In the genomic region with DNA sequence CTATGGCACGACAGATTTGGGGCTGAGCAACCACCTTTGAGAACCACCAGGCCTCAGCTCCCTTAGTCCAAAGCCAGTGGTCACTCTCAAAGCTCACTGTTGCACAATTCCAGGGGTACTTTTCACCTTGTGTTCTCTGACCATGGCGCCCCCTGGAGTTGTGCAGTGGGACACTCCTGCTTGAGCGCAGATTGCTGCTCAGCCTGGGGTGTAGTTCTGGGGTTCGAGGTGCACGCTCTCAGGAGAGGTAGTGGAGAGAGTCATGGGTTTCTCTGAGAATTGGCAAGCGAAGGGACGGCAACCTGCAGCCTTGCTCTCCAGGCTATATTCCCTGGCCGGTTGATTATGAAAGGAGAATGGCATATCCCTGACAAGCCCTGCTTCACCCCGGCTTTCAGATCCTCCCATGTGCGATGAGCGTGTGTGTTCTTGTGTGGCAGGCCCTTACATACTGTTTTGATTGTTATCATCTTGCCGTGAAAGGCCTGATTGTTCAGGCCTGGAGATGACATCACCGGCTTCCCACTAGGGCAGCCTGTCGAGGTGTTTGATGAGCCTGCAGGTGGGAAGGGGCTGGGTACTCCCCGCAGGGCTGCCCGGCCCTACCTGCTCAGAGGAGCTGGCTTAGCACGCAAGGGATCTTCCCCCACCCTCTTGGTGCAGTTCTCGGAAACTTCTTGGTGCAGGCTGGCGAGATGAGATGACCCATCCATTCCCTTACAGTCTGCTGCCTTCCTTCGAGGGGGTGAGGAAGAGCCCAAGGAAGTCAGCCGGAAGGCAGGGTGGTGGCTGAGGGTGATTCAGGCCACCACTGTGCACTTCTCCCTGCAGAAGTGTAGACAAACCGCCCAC, we compare ENCODE assay signal across 1 cellular context.
A peak's percentile ranks its signal among the peaks of the same experiment; 100 is the strongest.
TF ChIP-seq lines count a peak whose summit lies in the region.

No MANE protein-coding gene starts in this region.

TF ChIP-seq in HepG2, 621 proteins besides CTCF, POLR2A, EP300 and RAD21 (continued from another document and continues in another):
- TF ChIP-seq NR2F6 (IDR thresholded peaks at IDR 0.05) (peak; percentile 41; the same call in 1 of the 2 replicates), NR2F6 (CRISPR knock-in tag; IDR thresholded peaks at IDR 0.05) (peak; percentile 80), ZNF264 (CRISPR knock-in tag; IDR thresholded peaks at IDR 0.05) (0 out of 2 replicates have a peak, but pooled peaks have one; percentile 33), HDAC1 (CRISPR knock-in tag; IDR thresholded peaks at IDR 0.05) (peak; percentile 66; the same call in 1 of the 2 replicates), HMG20A (CRISPR knock-in tag; IDR thresholded peaks at IDR 0.05; ENCODE audit: borderline replicate concordance) (peak; percentile 85; the same call in 1 of the 2 replicates), RFX5 (IDR thresholded peaks at IDR 0.05; ENCODE audit: low read depth, low read length) (no peak), FOXA3 (CRISPR knock-in tag; IDR thresholded peaks at IDR 0.05) (peak; percentile 81), IKZF4 (CRISPR knock-in tag; IDR thresholded peaks at IDR 0.05; ENCODE audit: borderline replicate concordance, low read depth, not compliant biosample characterization) (no peak), KDM4B (CRISPR knock-in tag; IDR thresholded peaks at IDR 0.05) (peak; percentile 26; the same call in 1 of the 2 replicates), ZNF331 (CRISPR knock-in tag; IDR thresholded peaks at IDR 0.05) (peak; percentile 79), KMT2B (CRISPR knock-in tag; IDR thresholded peaks at IDR 0.05) (0 out of 2 replicates have a peak, but pooled peaks have one; percentile 30), ZNF343 (CRISPR knock-in tag; IDR thresholded peaks at IDR 0.05) (peak; percentile 99), ZNF430 (CRISPR knock-in tag; IDR thresholded peaks at IDR 0.05) (0 out of 2 replicates have a peak, but pooled peaks have one; percentile 42), DMAP1 (CRISPR knock-in tag; IDR thresholded peaks at IDR 0.05) (peak; percentile 64), ZNF557 (CRISPR knock-in tag; IDR thresholded peaks at IDR 0.05) (no peak), SAP130 (CRISPR knock-in tag; IDR thresholded peaks at IDR 0.05; ENCODE audit: low read depth) (peak; percentile 95), ISL2 (CRISPR knock-in tag; IDR thresholded peaks at IDR 0.05) (peak; percentile 72), MED13 (CRISPR knock-in tag; IDR thresholded peaks at IDR 0.05) (no peak), PHF21A (CRISPR knock-in tag; IDR thresholded peaks at IDR 0.05) (peak; percentile 58), ADNP (CRISPR knock-in tag; IDR thresholded peaks at IDR 0.05) (peak; percentile 95; the same call in 1 of the 2 replicates), ZSCAN22 (CRISPR knock-in tag; IDR thresholded peaks at IDR 0.05) (0 out of 2 replicates have a peak, but pooled peaks have one; percentile 54), KAT8 (CRISPR knock-in tag; IDR thresholded peaks at IDR 0.05) (peak; percentile 47; the same call in 1 of the 2 replicates), GATA4 (IDR thresholded peaks at IDR 0.05; ENCODE audit: borderline replicate concordance, low read depth) (peak; percentile 55; the same call in 1 of the 2 replicates), ZNF431 (CRISPR knock-in tag; IDR thresholded peaks at IDR 0.05; ENCODE audit: borderline replicate concordance, low read depth) (no peak), ZNF703 (CRISPR knock-in tag; IDR thresholded peaks at IDR 0.05; ENCODE audit: borderline replicate concordance) (no peak), ZBTB7B (CRISPR knock-in tag; IDR thresholded peaks at IDR 0.05) (peak; percentile 56; the same call in 1 of the 2 replicates), THYN1 (CRISPR knock-in tag; IDR thresholded peaks at IDR 0.05; ENCODE audit: borderline replicate concordance, low read depth) (no peak)
- TF ChIP-seq, protein P1, sequence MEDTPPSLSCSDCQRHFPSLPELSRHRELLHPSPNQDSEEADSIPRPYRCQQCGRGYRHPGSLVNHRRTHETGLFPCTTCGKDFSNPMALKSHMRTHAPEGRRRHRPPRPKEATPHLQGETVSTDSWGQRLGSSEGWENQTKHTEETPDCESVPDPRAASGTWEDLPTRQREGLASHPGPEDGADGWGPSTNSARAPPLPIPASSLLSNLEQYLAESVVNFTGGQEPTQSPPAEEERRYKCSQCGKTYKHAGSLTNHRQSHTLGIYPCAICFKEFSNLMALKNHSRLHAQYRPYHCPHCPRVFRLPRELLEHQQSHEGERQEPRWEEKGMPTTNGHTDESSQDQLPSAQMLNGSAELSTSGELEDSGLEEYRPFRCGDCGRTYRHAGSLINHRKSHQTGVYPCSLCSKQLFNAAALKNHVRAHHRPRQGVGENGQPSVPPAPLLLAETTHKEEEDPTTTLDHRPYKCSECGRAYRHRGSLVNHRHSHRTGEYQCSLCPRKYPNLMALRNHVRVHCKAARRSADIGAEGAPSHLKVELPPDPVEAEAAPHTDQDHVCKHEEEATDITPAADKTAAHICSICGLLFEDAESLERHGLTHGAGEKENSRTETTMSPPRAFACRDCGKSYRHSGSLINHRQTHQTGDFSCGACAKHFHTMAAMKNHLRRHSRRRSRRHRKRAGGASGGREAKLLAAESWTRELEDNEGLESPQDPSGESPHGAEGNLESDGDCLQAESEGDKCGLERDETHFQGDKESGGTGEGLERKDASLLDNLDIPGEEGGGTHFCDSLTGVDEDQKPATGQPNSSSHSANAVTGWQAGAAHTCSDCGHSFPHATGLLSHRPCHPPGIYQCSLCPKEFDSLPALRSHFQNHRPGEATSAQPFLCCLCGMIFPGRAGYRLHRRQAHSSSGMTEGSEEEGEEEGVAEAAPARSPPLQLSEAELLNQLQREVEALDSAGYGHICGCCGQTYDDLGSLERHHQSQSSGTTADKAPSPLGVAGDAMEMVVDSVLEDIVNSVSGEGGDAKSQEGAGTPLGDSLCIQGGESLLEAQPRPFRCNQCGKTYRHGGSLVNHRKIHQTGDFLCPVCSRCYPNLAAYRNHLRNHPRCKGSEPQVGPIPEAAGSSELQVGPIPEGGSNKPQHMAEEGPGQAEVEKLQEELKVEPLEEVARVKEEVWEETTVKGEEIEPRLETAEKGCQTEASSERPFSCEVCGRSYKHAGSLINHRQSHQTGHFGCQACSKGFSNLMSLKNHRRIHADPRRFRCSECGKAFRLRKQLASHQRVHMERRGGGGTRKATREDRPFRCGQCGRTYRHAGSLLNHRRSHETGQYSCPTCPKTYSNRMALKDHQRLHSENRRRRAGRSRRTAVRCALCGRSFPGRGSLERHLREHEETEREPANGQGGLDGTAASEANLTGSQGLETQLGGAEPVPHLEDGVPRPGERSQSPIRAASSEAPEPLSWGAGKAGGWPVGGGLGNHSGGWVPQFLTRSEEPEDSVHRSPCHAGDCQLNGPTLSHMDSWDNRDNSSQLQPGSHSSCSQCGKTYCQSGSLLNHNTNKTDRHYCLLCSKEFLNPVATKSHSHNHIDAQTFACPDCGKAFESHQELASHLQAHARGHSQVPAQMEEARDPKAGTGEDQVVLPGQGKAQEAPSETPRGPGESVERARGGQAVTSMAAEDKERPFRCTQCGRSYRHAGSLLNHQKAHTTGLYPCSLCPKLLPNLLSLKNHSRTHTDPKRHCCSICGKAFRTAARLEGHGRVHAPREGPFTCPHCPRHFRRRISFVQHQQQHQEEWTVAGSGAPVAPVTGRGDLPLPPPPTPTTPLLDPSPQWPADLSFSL (CRISPR knock-in tag; IDR thresholded peaks at IDR 0.05) = peak; percentile 26; the same call in 1 of the 2 replicates
- TF ChIP-seq, protein P2, sequence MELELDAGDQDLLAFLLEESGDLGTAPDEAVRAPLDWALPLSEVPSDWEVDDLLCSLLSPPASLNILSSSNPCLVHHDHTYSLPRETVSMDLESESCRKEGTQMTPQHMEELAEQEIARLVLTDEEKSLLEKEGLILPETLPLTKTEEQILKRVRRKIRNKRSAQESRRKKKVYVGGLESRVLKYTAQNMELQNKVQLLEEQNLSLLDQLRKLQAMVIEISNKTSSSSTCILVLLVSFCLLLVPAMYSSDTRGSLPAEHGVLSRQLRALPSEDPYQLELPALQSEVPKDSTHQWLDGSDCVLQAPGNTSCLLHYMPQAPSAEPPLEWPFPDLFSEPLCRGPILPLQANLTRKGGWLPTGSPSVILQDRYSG (CRISPR knock-in tag; IDR thresholded peaks at IDR 0.05) = 0 out of 2 replicates have a peak, but pooled peaks have one; percentile 55
- TF ChIP-seq, protein P3, sequence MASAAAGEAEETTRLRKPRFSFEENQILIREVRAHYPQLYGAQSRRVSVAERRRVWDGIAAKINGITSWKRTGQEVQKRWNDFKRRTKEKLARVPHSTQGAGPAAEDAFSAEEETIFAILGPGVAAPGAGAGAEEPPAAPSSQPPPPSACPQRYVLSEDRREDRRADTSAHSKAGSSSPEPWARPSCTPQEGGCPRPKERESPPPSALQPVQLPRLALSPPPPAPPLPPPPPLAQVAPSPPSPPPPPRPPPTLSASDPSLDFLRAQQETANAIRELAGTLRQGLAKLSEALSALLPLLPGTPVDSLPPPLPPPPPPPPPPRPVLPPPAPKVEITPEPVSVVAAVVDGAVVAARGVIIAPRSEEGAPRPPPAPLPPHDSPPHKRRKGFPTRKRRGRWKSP (CRISPR knock-in tag; IDR thresholded peaks at IDR 0.05) = peak; percentile 79; the same call in 1 of the 2 replicates
- TF ChIP-seq, protein P4, sequence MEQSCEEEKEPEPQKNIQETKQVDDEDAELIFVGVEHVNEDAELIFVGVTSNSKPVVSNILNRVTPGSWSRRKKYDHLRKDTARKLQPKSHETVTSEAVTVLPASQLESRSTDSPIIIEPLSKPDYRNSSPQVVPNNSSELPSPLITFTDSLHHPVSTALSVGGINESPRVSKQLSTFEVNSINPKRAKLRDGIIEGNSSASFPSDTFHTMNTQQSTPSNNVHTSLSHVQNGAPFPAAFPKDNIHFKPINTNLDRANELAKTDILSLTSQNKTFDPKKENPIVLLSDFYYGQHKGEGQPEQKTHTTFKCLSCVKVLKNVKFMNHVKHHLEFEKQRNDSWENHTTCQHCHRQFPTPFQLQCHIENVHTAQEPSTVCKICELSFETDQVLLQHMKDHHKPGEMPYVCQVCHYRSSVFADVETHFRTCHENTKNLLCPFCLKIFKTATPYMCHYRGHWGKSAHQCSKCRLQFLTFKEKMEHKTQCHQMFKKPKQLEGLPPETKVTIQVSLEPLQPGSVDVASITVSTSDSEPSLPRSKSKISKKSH (CRISPR knock-in tag; IDR thresholded peaks at IDR 0.05; ENCODE audit: borderline replicate concordance) = peak; percentile 65; the same call in 1 of the 2 replicates
- TF ChIP-seq, protein P5, sequence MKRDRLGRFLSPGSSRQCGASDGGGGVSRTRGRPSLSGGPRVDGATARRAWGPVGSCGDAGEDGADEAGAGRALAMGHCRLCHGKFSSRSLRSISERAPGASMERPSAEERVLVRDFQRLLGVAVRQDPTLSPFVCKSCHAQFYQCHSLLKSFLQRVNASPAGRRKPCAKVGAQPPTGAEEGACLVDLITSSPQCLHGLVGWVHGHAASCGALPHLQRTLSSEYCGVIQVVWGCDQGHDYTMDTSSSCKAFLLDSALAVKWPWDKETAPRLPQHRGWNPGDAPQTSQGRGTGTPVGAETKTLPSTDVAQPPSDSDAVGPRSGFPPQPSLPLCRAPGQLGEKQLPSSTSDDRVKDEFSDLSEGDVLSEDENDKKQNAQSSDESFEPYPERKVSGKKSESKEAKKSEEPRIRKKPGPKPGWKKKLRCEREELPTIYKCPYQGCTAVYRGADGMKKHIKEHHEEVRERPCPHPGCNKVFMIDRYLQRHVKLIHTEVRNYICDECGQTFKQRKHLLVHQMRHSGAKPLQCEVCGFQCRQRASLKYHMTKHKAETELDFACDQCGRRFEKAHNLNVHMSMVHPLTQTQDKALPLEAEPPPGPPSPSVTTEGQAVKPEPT (CRISPR knock-in tag; IDR thresholded peaks at IDR 0.05; ENCODE audit: low read depth) = 0 out of 2 replicates have a peak, but pooled peaks have one; percentile 19
- TF ChIP-seq, protein P6, sequence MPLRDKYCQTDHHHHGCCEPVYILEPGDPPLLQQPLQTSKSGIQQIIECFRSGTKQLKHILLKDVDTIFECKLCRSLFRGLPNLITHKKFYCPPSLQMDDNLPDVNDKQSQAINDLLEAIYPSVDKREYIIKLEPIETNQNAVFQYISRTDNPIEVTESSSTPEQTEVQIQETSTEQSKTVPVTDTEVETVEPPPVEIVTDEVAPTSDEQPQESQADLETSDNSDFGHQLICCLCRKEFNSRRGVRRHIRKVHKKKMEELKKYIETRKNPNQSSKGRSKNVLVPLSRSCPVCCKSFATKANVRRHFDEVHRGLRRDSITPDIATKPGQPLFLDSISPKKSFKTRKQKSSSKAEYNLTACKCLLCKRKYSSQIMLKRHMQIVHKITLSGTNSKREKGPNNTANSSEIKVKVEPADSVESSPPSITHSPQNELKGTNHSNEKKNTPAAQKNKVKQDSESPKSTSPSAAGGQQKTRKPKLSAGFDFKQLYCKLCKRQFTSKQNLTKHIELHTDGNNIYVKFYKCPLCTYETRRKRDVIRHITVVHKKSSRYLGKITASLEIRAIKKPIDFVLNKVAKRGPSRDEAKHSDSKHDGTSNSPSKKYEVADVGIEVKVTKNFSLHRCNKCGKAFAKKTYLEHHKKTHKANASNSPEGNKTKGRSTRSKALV (CRISPR knock-in tag; IDR thresholded peaks at IDR 0.05) = peak; percentile 80; the same call in 1 of the 2 replicates
- TF ChIP-seq, protein P7, sequence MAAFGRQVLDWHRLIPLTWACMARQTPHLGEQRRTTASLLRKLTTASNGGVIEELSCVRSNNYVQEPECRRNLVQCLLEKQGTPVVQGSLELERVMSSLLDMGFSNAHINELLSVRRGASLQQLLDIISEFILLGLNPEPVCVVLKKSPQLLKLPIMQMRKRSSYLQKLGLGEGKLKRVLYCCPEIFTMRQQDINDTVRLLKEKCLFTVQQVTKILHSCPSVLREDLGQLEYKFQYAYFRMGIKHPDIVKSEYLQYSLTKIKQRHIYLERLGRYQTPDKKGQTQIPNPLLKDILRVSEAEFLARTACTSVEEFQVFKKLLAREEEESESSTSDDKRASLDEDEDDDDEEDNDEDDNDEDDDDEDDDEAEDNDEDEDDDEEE (CRISPR knock-in tag; IDR thresholded peaks at IDR 0.05) = 0 out of 2 replicates have a peak, but pooled peaks have one; percentile 57
- TF ChIP-seq, protein P8, sequence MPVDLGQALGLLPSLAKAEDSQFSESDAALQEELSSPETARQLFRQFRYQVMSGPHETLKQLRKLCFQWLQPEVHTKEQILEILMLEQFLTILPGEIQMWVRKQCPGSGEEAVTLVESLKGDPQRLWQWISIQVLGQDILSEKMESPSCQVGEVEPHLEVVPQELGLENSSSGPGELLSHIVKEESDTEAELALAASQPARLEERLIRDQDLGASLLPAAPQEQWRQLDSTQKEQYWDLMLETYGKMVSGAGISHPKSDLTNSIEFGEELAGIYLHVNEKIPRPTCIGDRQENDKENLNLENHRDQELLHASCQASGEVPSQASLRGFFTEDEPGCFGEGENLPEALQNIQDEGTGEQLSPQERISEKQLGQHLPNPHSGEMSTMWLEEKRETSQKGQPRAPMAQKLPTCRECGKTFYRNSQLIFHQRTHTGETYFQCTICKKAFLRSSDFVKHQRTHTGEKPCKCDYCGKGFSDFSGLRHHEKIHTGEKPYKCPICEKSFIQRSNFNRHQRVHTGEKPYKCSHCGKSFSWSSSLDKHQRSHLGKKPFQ (CRISPR knock-in tag; IDR thresholded peaks at IDR 0.05; ENCODE audit: insufficient replicate concordance) = peak; percentile 49
- TF ChIP-seq, protein P9, sequence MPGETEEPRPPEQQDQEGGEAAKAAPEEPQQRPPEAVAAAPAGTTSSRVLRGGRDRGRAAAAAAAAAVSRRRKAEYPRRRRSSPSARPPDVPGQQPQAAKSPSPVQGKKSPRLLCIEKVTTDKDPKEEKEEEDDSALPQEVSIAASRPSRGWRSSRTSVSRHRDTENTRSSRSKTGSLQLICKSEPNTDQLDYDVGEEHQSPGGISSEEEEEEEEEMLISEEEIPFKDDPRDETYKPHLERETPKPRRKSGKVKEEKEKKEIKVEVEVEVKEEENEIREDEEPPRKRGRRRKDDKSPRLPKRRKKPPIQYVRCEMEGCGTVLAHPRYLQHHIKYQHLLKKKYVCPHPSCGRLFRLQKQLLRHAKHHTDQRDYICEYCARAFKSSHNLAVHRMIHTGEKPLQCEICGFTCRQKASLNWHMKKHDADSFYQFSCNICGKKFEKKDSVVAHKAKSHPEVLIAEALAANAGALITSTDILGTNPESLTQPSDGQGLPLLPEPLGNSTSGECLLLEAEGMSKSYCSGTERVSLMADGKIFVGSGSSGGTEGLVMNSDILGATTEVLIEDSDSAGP (CRISPR knock-in tag; IDR thresholded peaks at IDR 0.05; ENCODE audit: borderline replicate concordance) = peak; percentile 59; the same call in 1 of the 2 replicates
